ENCODE assay signal across 8 cellular contexts in genomic region chr12:42238240-42239140, GRCh38. TPM values are rescaled to one million over a fixed set of nuclear protein-coding genes. Genes with fewer than 3 reads are reported as not detected.
DNase-seq lines count a peak whose midpoint lies in the region; ATAC-seq and TF ChIP-seq lines count a peak whose summit lies in the region.

Gene YAF2, minus strand, starts transcription at chr12:42238248. Its CDS starts 68 bp downstream, at chr12:42238180.

- peak within 1 kb of the TSS; percentile 94 for H3K27ac Mint-ChIP-seq in CD8-positive, alpha-beta T cell
- peak within 1 kb of the TSS; percentile 74 for H3K27ac Mint-ChIP-seq in endodermal cell

- peak; percentile 77 for ATAC-seq in CD8-positive, alpha-beta T cell
- ATAC-seq in GM19438 (IDR thresholded peaks at IDR 0.05; ENCODE audit: low read depth, unreplicated experiment) (peak; percentile 79), HG03571 (IDR thresholded peaks at IDR 0.05; ENCODE audit: unreplicated experiment) (peak; percentile 79)

- H3K27me3 Mint-ChIP-seq in CD8-positive, alpha-beta T cell (ENCODE audit: low read depth), result no peaks in the 10 kb centered on the region
- peaks cover 76% of the 10 kb centered on the region for H3K27me3 Mint-ChIP-seq in endodermal cell (ENCODE audit: insufficient read depth)

- peak within 1 kb of the TSS; percentile 92 for H3K4me3 Mint-ChIP-seq in CD8-positive, alpha-beta T cell
- peak within 1 kb of the TSS; percentile 71 for H3K4me3 Mint-ChIP-seq in endodermal cell

- peak within 1 kb of the TSS; percentile 80 for H3K4me3 ChIP-seq in CD8-positive, alpha-beta T cell (ENCODE audit: low read depth, low read length)
- H3K4me3 ChIP-seq in endodermal cell (ENCODE audit: low read length) (peak within 1 kb of the TSS; percentile 88), mesodermal cell (ENCODE audit: extremely low read depth, insufficient read depth, low read length, poor library complexity, severe bottlenecking) (peak within 1 kb of the TSS; percentile 64)

- no peaks in the 10 kb centered on the region for H3K27me3 ChIP-seq in CD8-positive, alpha-beta T cell (ENCODE audit: insufficient read depth, low read length)
- H3K27me3 ChIP-seq in endodermal cell (ENCODE audit: control insufficient read depth, insufficient read depth, low read length, poor library complexity, severe bottlenecking), result peaks cover 27% of the 10 kb centered on the region

- TF ChIP-seq CTCF in CD8-positive, alpha-beta T cell (IDR thresholded peaks at IDR 0.05), result no peak
- no peak for TF ChIP-seq CTCF in endodermal cell (conservative IDR thresholded peaks at IDR 0.05)

- H3K36me3 Mint-ChIP-seq in CD8-positive, alpha-beta T cell, result peaks cover 19% of the 10 kb centered on the region
- peaks cover 19% of the 10 kb centered on the region for H3K36me3 Mint-ChIP-seq in endodermal cell (ENCODE audit: low read depth)

- H3K27ac ChIP-seq in CD8-positive, alpha-beta T cell (ENCODE audit: low read depth, low read length), result peak within 1 kb of the TSS; percentile 79
- peak within 1 kb of the TSS; percentile 87 for H3K27ac ChIP-seq in endodermal cell (ENCODE audit: low read depth, low read length)
- H3K27ac ChIP-seq in mesodermal cell (ENCODE audit: low read depth, low read length, severe bottlenecking), result peak within 1 kb of the TSS; percentile 91

- CTCF ChIA-PET in CD8-positive, alpha-beta T cell (lab: Charles Lee), result interaction anchor here (1.2 kb wide), 1 partner anchor 95 kb away, joined by 3 read pairs; no protein-coding TSS in a partner anchor

- no peaks in the 10 kb centered on the region for H3K9me3 ChIP-seq in CD8-positive, alpha-beta T cell (ENCODE audit: low read length)
- no peaks in the 10 kb centered on the region for H3K9me3 ChIP-seq in endodermal cell (ENCODE audit: control insufficient read depth, low read length)
- H3K9me3 ChIP-seq in mesodermal cell (ENCODE audit: control insufficient read depth, low read length), result no peaks in the 10 kb centered on the region

- H3K9ac ChIP-seq in endodermal cell (ENCODE audit: extremely low read depth, low read length, poor library complexity, severe bottlenecking), result peak within 1 kb of the TSS; percentile 73

- intact Hi-C loops in CD8-positive, alpha-beta T cell (cut with DNase I, micrococcal nuclease), result loop anchor here (1.0 to 10.0 kb wide), 6 partner anchors 88 to 1596 kb away; partner anchors contain the start of genes GXYLT1 (in 2 of the 2), PPHLN1 (in 1 of the 2), TMEM117 (in 1 of the 2) and ZCRB1 (in 1 of the 2)

- DNase-seq in CD8-positive, alpha-beta T cell, result peak; percentile 62 to 87 (median 82)
- DNase-seq in NOMO-1 treated with DMSO at 0.1 percent for 48 hours (lab: John Stamatoyannopoulos, UW; ENCODE audit: unreplicated experiment) (peak; percentile 76), endodermal cell (peak; percentile 97)
- DNase-seq in activated CD8-positive, alpha-beta memory T cell treated with anti-CD3 and anti-CD28 coated beads, Interleukin-2, amount 50 U/mL, for 1 hour (ENCODE audit: extremely low read depth), result peak; percentile 40
- DNase-seq in stimulated activated CD8-positive, alpha-beta memory T cell treated with anti-CD3 and anti-CD28 coated beads, Interleukin-15, amount 100 ng/mL, for 24 hours (ENCODE audit: low read depth), result peak; percentile 71

- whole genome bisulfite sequencing in endodermal cell (ENCODE audit: insufficient coverage in 1 of 2, insufficient read length in 1 of 2), 2 experiments, result 4 to 15% methylated on average over 24 to 69 of the region's 69 CpGs
- 4 to 5% methylated on average over 52 to 59 of the region's 69 CpGs for WGBS in mesodermal cell (ENCODE audit: insufficient coverage in 2 of 2), 2 experiments

- H3K4me1 Mint-ChIP-seq in CD8-positive, alpha-beta T cell (ENCODE audit: low read depth), result peaks cover 34% of the 10 kb centered on the region
- peaks cover 8% of the 10 kb centered on the region for H3K4me1 Mint-ChIP-seq in endodermal cell

- peaks cover 39% of the 10 kb centered on the region for H3K4me1 ChIP-seq in CD8-positive, alpha-beta T cell (ENCODE audit: insufficient read depth, low read length)
- H3K4me1 ChIP-seq in endodermal cell (ENCODE audit: control insufficient read depth, insufficient read depth, low read length), result no peaks in the 10 kb centered on the region
- no peaks in the 10 kb centered on the region for H3K4me1 ChIP-seq in mesodermal cell (ENCODE audit: control insufficient read depth, insufficient read depth, low read length, poor library complexity, severe bottlenecking)

- no peaks in the 10 kb centered on the region for H3K36me3 ChIP-seq in CD8-positive, alpha-beta T cell (ENCODE audit: insufficient read depth, low read length)
- H3K36me3 ChIP-seq in endodermal cell (ENCODE audit: control insufficient read depth, insufficient read depth, low read length) (peaks cover 12% of the 10 kb centered on the region), mesodermal cell (ENCODE audit: control insufficient read depth, insufficient read depth, low read length) (peaks cover 20% of the 10 kb centered on the region)

- POLR2A ChIA-PET in CD8-positive, alpha-beta T cell (lab: Charles Lee), result interaction anchor here (0.5 to 2.1 kb wide), 3 partner anchors 27 to 85 kb away, joined by 3 to 4 read pairs (median 3); no protein-coding TSS in a partner anchor

- no peaks in the 10 kb centered on the region for H3K9me3 Mint-ChIP-seq in CD8-positive, alpha-beta T cell
- peaks cover 1% of the 10 kb centered on the region for H3K9me3 Mint-ChIP-seq in endodermal cell

RNA-seq across cellular contexts. Expression of gene YAF2, which starts in this region (rescaled TPM):
- total RNA-seq in CD8-positive, alpha-beta T cell, result 10 to 100 TPM; 59.4 to 65.1 TPM
- total RNA-seq in endodermal cell, result 10 to 100 TPM; 19.4 to 27.3 TPM
- polyA plus RNA-seq in endodermal cell (2013, experiment 1 of 2), result 24.8 TPM
- 24.9 TPM for polyA plus RNA-seq in endodermal cell (2013, experiment 2 of 2)
- 24.9 TPM for polyA plus RNA-seq in mesodermal cell (2013, experiment 1 of 2)
- 23.1 TPM for polyA plus RNA-seq in mesodermal cell (2013, experiment 2 of 2)

Comparison
In these comparisons a context has a peak if more than half of its experiments do, and no peak if none do; other contexts are left out.
1. Peak in every context shown above with its lines: DNase-seq, ATAC-seq, H3K4me3 ChIP-seq and H3K27ac ChIP-seq.
2. DNase-seq: peak in every context shown above with its lines; median percentile 97 in endodermal cell; 82 in CD8-positive, alpha-beta T cell; 76 in NOMO-1 treated with DMSO at 0.1 percent for 48 hours; 71 in stimulated activated CD8-positive, alpha-beta memory T cell treated with anti-CD3 and anti-CD28 coated beads, Interleukin-15, amount 100 ng/mL, for 24 hours; 40 in activated CD8-positive, alpha-beta memory T cell treated with anti-CD3 and anti-CD28 coated beads, Interleukin-2, amount 50 U/mL, for 1 hour.